ENCODE assay signal across 1 cellular context in the genomic region with DNA sequence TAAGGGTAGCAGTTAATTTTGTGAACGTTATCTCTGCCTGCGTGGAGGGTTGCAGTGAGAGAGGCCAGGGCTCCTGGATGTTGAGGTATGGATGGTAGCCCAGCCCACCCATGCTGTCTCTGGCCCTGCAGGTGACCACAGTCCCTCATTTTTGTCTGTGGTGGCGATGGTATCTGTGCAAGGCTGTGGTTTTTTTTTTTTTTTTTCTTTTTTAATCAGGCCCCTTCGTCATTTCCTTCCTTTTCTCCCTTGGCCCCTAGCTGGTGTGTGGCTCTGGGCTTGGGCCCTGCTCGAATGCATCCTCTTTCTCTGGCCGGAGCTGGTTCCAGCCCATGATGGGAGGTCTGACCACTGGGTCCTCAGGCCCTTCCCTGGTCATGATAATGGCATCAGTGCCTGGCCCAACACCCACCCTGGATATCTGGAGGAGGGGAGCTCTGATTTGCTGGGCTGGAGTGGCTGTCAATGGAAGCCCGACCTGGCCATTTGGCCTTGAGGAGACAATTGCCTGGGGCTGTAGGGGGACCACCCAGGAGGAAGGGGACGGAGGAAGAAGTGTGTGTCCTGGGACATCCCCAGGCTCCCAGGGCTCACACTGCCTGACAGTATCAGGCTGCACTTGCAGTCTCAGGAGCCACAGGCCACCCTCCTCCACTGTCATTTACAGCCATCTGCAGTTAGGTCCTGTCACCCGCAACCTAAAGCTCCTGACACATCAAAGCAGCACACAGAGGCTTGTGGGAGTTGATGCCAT.
TF ChIP-seq lines count a peak whose summit lies in the region.

No MANE protein-coding gene starts in this region.

TF ChIP-seq in H1, 55 proteins besides CTCF, POLR2A, EP300 and RAD21 (continued from another document):
- TF ChIP-seq EZH2 (IDR thresholded peaks at IDR 0.05; ENCODE audit: low read depth, low read length, severe bottlenecking), result no peak
